ENCODE assay signal across 14 cellular contexts in genomic region chr1:59541891-59542290, GRCh38.
"Had no signal": no experiment of that assay in that cellular context is flagged by ENCODE, and none has a peak within 500 bp of the region (broad histone marks: within the 10 kb centered on the region; RNA-seq: fewer than 3 reads in every experiment).

No MANE protein-coding gene starts in this region.

- ATAC-seq: activated CD4-positive, CD25-positive, alpha-beta regulatory T cell treated with anti-CD3 and anti-CD28 coated beads, Interleukin-2, amount 50 U/mL, for 24 hours had no signal

- H3K9me3 ChIP-seq: tibial artery, uterus had no signal

- H3K27me3 ChIP-seq: tibial artery, uterus had no signal

- DNase-seq: activated CD4-positive, alpha-beta T cell treated with anti-CD3 and anti-CD28 coated beads, Interleukin-2, amount 50 U/mL, for 1 hour; activated naive CD4-positive, alpha-beta T cell; activated naive CD8-positive, alpha-beta T cell treated with anti-CD3 and anti-CD28 coated beads, Interleukin-2, amount 10 ng/mL, durations not matched to agents 7 days and 5 days; aorta; hypothalamus; kidney glomerular epithelial cell; stimulated activated CD4-positive, alpha-beta T cell treated with anti-CD3 and anti-CD28 coated beads, Interleukin-2, amount 100 ng/mL, for 48 hours; stimulated activated naive CD4-positive, alpha-beta T cell; tibial artery; uterus had no signal

- FAIRE-seq: endometrium had no signal

- H3K4me3 Mint-ChIP-seq: activated naive CD8-positive, alpha-beta T cell treated with anti-CD3 and anti-CD28 coated beads, Interleukin-2, amount 10 ng/mL, durations not matched to agents 7 days and 5 days; activated T-helper 1 cell treated with anti-CD3 and anti-CD28 coated beads, Interleukin-12 subunit alpha, Interleukin-12 subunit beta, Interleukin-2, Interleukin-4 antibody, amounts not matched to agents 30 ng/mL and 10 ng/mL and 1 ng/mL, durations not matched to agents 14 hours and 24 hours and 36 hours; T-helper 2 cell treated with Interferon-gamma antibody and Interleukin-4, amounts not matched to agents 5 μg/mL and 100 μg/mL, for 36 hours had no signal

- H3K9me3 Mint-ChIP-seq: T-helper 2 cell treated with Interferon-gamma antibody and Interleukin-4, amounts not matched to agents 5 μg/mL and 100 μg/mL, for 36 hours had no signal

- H3K27ac Mint-ChIP-seq: activated naive CD8-positive, alpha-beta T cell treated with anti-CD3 and anti-CD28 coated beads, Interleukin-2, amount 10 ng/mL, durations not matched to agents 7 days and 5 days; activated T-helper 1 cell treated with anti-CD3 and anti-CD28 coated beads, Interleukin-12 subunit alpha, Interleukin-12 subunit beta, Interleukin-2, Interleukin-4 antibody, amounts not matched to agents 30 ng/mL and 10 ng/mL and 1 ng/mL, durations not matched to agents 14 hours and 24 hours and 36 hours; T-helper 2 cell treated with Interferon-gamma antibody and Interleukin-4, amounts not matched to agents 5 μg/mL and 100 μg/mL, for 36 hours had no signal

- H3K27ac ChIP-seq: tibial artery, uterus had no signal

- H3K4me3 ChIP-seq: tibial artery, uterus had no signal

- H3K27me3 Mint-ChIP-seq: activated naive CD8-positive, alpha-beta T cell treated with anti-CD3 and anti-CD28 coated beads, Interleukin-2, amount 10 ng/mL, durations not matched to agents 7 days and 5 days had no signal

- H3K4me1 ChIP-seq: uterus had no signal

- H3K36me3 ChIP-seq: tibial artery, uterus had no signal
